ENCODE assay signal across 18 cellular contexts in the genomic region with DNA sequence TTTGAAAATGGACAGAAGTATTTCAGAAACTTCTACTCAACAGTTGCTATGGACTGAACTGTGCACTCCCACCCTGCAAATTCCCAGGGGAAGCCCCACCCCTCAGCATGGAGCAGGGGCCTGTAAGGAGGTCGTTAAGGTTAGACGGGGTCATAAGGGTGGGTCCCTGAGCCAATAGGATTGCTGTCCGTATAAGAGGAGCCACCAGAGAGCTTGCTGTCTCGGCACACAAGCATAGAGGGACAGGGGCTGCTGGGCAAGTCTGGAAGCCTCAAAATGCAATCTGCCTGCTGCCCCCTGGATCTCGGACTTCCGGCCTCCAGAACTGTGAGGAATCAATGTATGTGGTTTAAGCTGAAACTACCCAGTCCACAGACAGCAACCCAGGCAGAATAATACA. TPM values are rescaled to one million over a fixed set of nuclear protein-coding genes. Genes with fewer than 3 reads are reported as not detected.
A peak's percentile ranks its signal among the peaks of the same experiment; 100 is the strongest.
DNase-seq lines count a peak whose midpoint lies in the region; ATAC-seq and TF ChIP-seq lines count a peak whose summit lies in the region.
"Had no signal": no experiment of that assay in that cellular context is flagged by ENCODE, and none has a peak within 500 bp of the region (broad histone marks: within the 10 kb centered on the region; RNA-seq: fewer than 3 reads in every experiment).

No MANE protein-coding gene starts in this region.

- peaks cover 8 to 52% (median 28%) of the 10 kb centered on the region in 10 experiments for H3K4me1 ChIP-seq in BLaER1 treated with 17β-estradiol and CSF1 and Interleukin-3, amounts not matched to agents 10 nM and 100 nM

- no peaks in the 10 kb centered on the region for H4K20me1 ChIP-seq in BLaER1 treated with 17β-estradiol and CSF1 and Interleukin-3, amounts not matched to agents 10 nM and 100 nM

- H3K9me3 Mint-ChIP-seq in glutamatergic neuron (ENCODE audit: unreplicated experiment), result peaks cover 7% of the 10 kb centered on the region
- H3K9me3 Mint-ChIP-seq: CD4-positive, alpha-beta T cell had no signal

- H3K4me3 ChIP-seq in BLaER1 treated with 17β-estradiol and CSF1 and Interleukin-3, amounts not matched to agents 10 nM and 100 nM, result no peak overlapping the region
- H3K4me3 ChIP-seq in coronary artery, result no peak overlapping the region

- H3K27ac Mint-ChIP-seq in glutamatergic neuron (ENCODE audit: unreplicated experiment), result peak overlapping the region; percentile 72
- H3K27ac Mint-ChIP-seq: CD4-positive, alpha-beta T cell had no signal

- no peak overlapping the region for H3K9ac ChIP-seq in BLaER1 treated with 17β-estradiol and CSF1 and Interleukin-3, amounts not matched to agents 10 nM and 100 nM

- no peak overlapping the region for H3K27ac ChIP-seq in BLaER1 treated with 17β-estradiol and CSF1 and Interleukin-3, amounts not matched to agents 10 nM and 100 nM
- H3K27ac ChIP-seq in coronary artery, result no peak overlapping the region

- peaks cover 14 to 27% (median 19%) of the 10 kb centered on the region in 11 experiments; a peak in 21 of 22 replicates for H3K9me3 ChIP-seq in BLaER1 treated with 17β-estradiol and CSF1 and Interleukin-3, amounts not matched to agents 10 nM and 100 nM (replicated peaks in 1 of 11)

- TF ChIP-seq CTCF in glutamatergic neuron (IDR thresholded peaks at IDR 0.05; ENCODE audit: partially characterized antibody, unreplicated experiment), result no peak
- no peak for TF ChIP-seq CTCF in coronary artery (IDR thresholded peaks at IDR 0.05)

- peaks cover 5% of the 10 kb centered on the region for H3K27me3 Mint-ChIP-seq in glutamatergic neuron (ENCODE audit: unreplicated experiment)

- H3K27me3 ChIP-seq in BLaER1 treated with 17β-estradiol and CSF1 and Interleukin-3, amounts not matched to agents 10 nM and 100 nM, result no peaks in the 10 kb centered on the region; a peak in 1 of 22 replicates

- peak overlapping the region in 9 of 11 experiments; percentile 3 to 40 (median 28); a peak in 9 of 22 replicates for H3K4me2 ChIP-seq in BLaER1 treated with 17β-estradiol and CSF1 and Interleukin-3, amounts not matched to agents 10 nM and 100 nM

- peak overlapping the region; percentile 59 for H3K4me3 Mint-ChIP-seq in glutamatergic neuron (ENCODE audit: unreplicated experiment)
- H3K4me3 Mint-ChIP-seq: CD4-positive, alpha-beta T cell had no signal

- H3K36me3 ChIP-seq in BLaER1 treated with 17β-estradiol and CSF1 and Interleukin-3, amounts not matched to agents 10 nM and 100 nM, result peaks cover 0 to 3% (median 0%) of the 10 kb centered on the region in 11 experiments; a peak in 1 of 22 replicates

- no peaks in the 10 kb centered on the region for H3K36me3 Mint-ChIP-seq in glutamatergic neuron (ENCODE audit: unreplicated experiment)

- ATAC-seq in GM18867 (IDR thresholded peaks at IDR 0.05; ENCODE audit: unreplicated experiment), result no peak

- DNase-seq in HuH-7 (ENCODE audit: low spot score), result peak; percentile 80
- no peak for DNase-seq in glutamatergic neuron
- peak; percentile 37 for DNase-seq in mesenteric fat pad (ENCODE audit: low spot score)
- no peak for DNase-seq in coronary artery (ENCODE audit: low spot score)
- no peak for DNase-seq in LoVo (ENCODE audit: low spot score)
- no peak for DNase-seq in stimulated activated naive CD4-positive, alpha-beta T cell treated with Interleukin-2 at 50 U/mL for 16 hours (lab: John Stamatoyannopoulos, UW)
- DNase-seq: KG1, NCI-H1048, NCI-H1436 treated with DMSO at 0.1 percent for 48 hours, NCI-H2107, NCI-H226, NCI-H524 treated with DMSO at 0.1 percent for 48 hours, OCI-M1, RPMI8226, SIG-M5 had no signal

- peaks cover 39% of the 10 kb centered on the region for H3K4me1 Mint-ChIP-seq in glutamatergic neuron (ENCODE audit: low read depth, unreplicated experiment)

RNA-seq across cellular contexts. Expression of gene AFDN, which starts 37.4 kb away (rescaled TPM):
- total RNA-seq in glutamatergic neuron (ENCODE audit: unreplicated experiment), result 552 TPM
- total RNA-seq in mesenteric fat pad, result 82.3 TPM

Comparison
In these comparisons a context has a peak if more than half of its experiments do, and no peak if none do; other contexts are left out.
1. DNase-seq: peak in HuH-7 (single experiment) and mesenteric fat pad (single experiment); none in glutamatergic neuron (single experiment), coronary artery (single experiment), LoVo (single experiment) and stimulated activated naive CD4-positive, alpha-beta T cell treated with Interleukin-2 at 50 U/mL for 16 hours (single experiment).